8 cellular contexts compared by ENCODE assay signal in genomic region chr12:76879710-76880025, GRCh38. TPM values are rescaled to one million over a fixed set of nuclear protein-coding genes. Genes with fewer than 3 reads are reported as not detected.
DNase-seq lines count a peak whose midpoint lies in the region; ATAC-seq and TF ChIP-seq lines count a peak whose summit lies in the region.

No MANE protein-coding gene starts in this region.

- H3K4me3 ChIP-seq in SU-DHL-6 (ENCODE audit: insufficient read depth, low read length, poor library complexity, severe bottlenecking), result no peak overlapping the region
- peak overlapping the region; percentile 74 for H3K4me3 ChIP-seq in fibroblast of the aortic adventitia (ENCODE audit: low read depth, low read length)
- H3K4me3 ChIP-seq in retinal pigment epithelial cell (ENCODE audit: low read length), result peak overlapping the region; percentile 84

- no peak overlapping the region for H3K27ac ChIP-seq in SU-DHL-6 (ENCODE audit: low read depth, low read length)

- H3K79me2 ChIP-seq in SU-DHL-6 (ENCODE audit: insufficient read depth, low read length), result no peaks in the 10 kb centered on the region

- peak overlapping the region; percentile 78 for H3K4me2 ChIP-seq in SU-DHL-6 (ENCODE audit: low read depth, low read length, poor library complexity, severe bottlenecking)

- ATAC-seq in GM18498 (IDR thresholded peaks at IDR 0.05; ENCODE audit: unreplicated experiment), result peak; percentile 5
- no peak for ATAC-seq in HG03097 (IDR thresholded peaks at IDR 0.05; ENCODE audit: low FRiP score, unreplicated experiment)

- DNase-seq in fibroblast of the aortic adventitia (ENCODE audit: low read depth) (no peak), retinal pigment epithelial cell (ENCODE audit: low read depth) (no peak), ecto neural progenitor cell (ENCODE audit: low spot score) (no peak), NCI-H2081 treated with DMSO at 0.1 percent for 48 hours (lab: John Stamatoyannopoulos, UW) (no peak)
- DNase-seq in stimulated activated naive CD4-positive, alpha-beta T cell (lab: John Stamatoyannopoulos, UW), result no peak

- H3K9me3 ChIP-seq in SU-DHL-6 (ENCODE audit: insufficient read depth, low read length), result no peaks in the 10 kb centered on the region

- H3K27me3 ChIP-seq in SU-DHL-6 (ENCODE audit: low read length), result no peaks in the 10 kb centered on the region

- no peaks in the 10 kb centered on the region for H3K9me2 ChIP-seq in SU-DHL-6 (replicated peaks; ENCODE audit: insufficient read depth, low read length)

- H2AFZ ChIP-seq in SU-DHL-6 (ENCODE audit: low read depth, low read length, severe bottlenecking), result peak overlapping the region; percentile 98

- no peaks in the 10 kb centered on the region for H3K36me3 ChIP-seq in SU-DHL-6 (ENCODE audit: low read length)

- TF ChIP-seq CTCF in SU-DHL-6 (IDR thresholded peaks at IDR 0.05; ENCODE audit: insufficient read depth, low read length, poor library complexity, severe bottlenecking) (no peak), fibroblast of the aortic adventitia (IDR thresholded peaks at IDR 0.05; ENCODE audit: insufficient read depth, low read length) (no peak), retinal pigment epithelial cell (conservative IDR thresholded peaks at IDR 0.05; ENCODE audit: low read depth, low read length) (no peak)

- H3F3A ChIP-seq in SU-DHL-6 (ENCODE audit: insufficient read depth), result no peaks in the 10 kb centered on the region

- H4K20me1 ChIP-seq in SU-DHL-6 (ENCODE audit: low read depth, low read length), result no peaks in the 10 kb centered on the region

- no peak overlapping the region for H3K9ac ChIP-seq in SU-DHL-6 (ENCODE audit: low read length)

RNA-seq across cellular contexts. Expression of gene CSRP2, which starts 0.8 kb away (rescaled TPM):
- 6.1 and 26.7 TPM in 2 replicates for total RNA-seq in fibroblast of the aortic adventitia (ENCODE audit: low replicate concordance)
